ENCODE assay signal across 22 cellular contexts in genomic region chr15:80002267-80002666, GRCh38. TPM values are rescaled to one million over a fixed set of nuclear protein-coding genes. Genes with fewer than 3 reads are reported as not detected.
DNase-seq lines count a peak whose midpoint lies in the region; ATAC-seq, FAIRE-seq and TF ChIP-seq lines count a peak whose summit lies in the region.
"Had no signal": no experiment of that assay in that cellular context is flagged by ENCODE, and none has a peak within 500 bp of the region (broad histone marks: within the 10 kb centered on the region; RNA-seq: fewer than 3 reads in every experiment).

No MANE protein-coding gene starts in this region.

- H3K36me3 Mint-ChIP-seq in T-helper 17 cell (ENCODE audit: low read depth): no peaks in the 10 kb centered on the region
- H3K36me3 Mint-ChIP-seq: CD4-positive, CD25-positive, alpha-beta regulatory T cell; CD8-positive, alpha-beta memory T cell had no signal

- H2BK15ac ChIP-seq in H1 (ENCODE audit: low read length): no peak overlapping the region

- H2BK20ac ChIP-seq in H1 (ENCODE audit: low read length): no peak overlapping the region; the same call in 1 of the 2 replicates

- no peaks in the 10 kb centered on the region for H4K20me1 ChIP-seq in H1 (replicated peaks in 1 of 2; ENCODE audit: control insufficient read depth in 1 of 2, insufficient read depth in 2 of 2, low read length in 2 of 2)

- H3K18ac ChIP-seq in H1 (ENCODE audit: extremely low read depth, low read length): no peak overlapping the region

- H3K9me3 ChIP-seq in HEK293 (ENCODE audit: control insufficient read depth, insufficient read depth, low read depth, low read length) (no peaks in the 10 kb centered on the region; the same call in 1 of the 2 replicates), T-helper 17 cell (ENCODE audit: control insufficient read depth, low read length, poor library complexity, severe bottlenecking) (no peaks in the 10 kb centered on the region), H1 (ENCODE audit: insufficient read depth in 2 of 2, low read depth in 1 of 2, low read length in 1 of 2) (no peaks in the 10 kb centered on the region), aorta (ENCODE audit: control insufficient read depth, low read length) (no peaks in the 10 kb centered on the region)
- H3K9me3 ChIP-seq: BE2C, HAP-1 had no signal

- no peak overlapping the region for H2BK120ac ChIP-seq in H1 (replicated peaks; ENCODE audit: low read depth, low read length)

- H2BK5ac ChIP-seq in H1 (ENCODE audit: low read depth, low read length): peak overlapping the region; percentile 98; the same call in 1 of the 2 replicates

- POLR2A ChIA-PET in HEK293 (lab: Yijun Ruan, JAX) (no interaction called here), H1 (lab: Charles Lee; ENCODE audit: partially characterized antibody) (interaction anchor here (1.6 kb wide), 1 partner anchor 79 kb away, joined by 5 read pairs; no protein-coding TSS in a partner anchor)

- WGBS in H1 (ENCODE audit: extremely low coverage in 1 of 2, insufficient coverage in 1 of 2, insufficient read length in 1 of 2, insufficient replicate concordance in 2 of 2, low coverage in 1 of 2, low lambda C conversion rate in 2 of 2, missing lambda C conversion rate in 1 of 2), 2 experiments: 94% methylated on average over 3 of the region's 3 CpGs; no CpG with 5 or more reads in 1 of the 2 experiments
- 92 to 93% methylated on average over 3 of the region's 3 CpGs for WGBS in aorta, 2 donors

- no peaks in the 10 kb centered on the region for H3K79me1 ChIP-seq in H1 (ENCODE audit: low read depth, low read length)

- TF ChIP-seq RAD21 in H1 (IDR thresholded peaks at IDR 0.05 in 1 of 2, conservative IDR thresholded peaks at IDR 0.05 in 1 of 2; ENCODE audit: low read depth in 2 of 2, low read length in 2 of 2): no peak

- no peak overlapping the region for H3K23ac ChIP-seq in H1 (ENCODE audit: insufficient read length)

- H3K27ac ChIP-seq in HEK293 (ENCODE audit: extremely low read depth, low read depth, low read length) (no peak overlapping the region), H1 (ENCODE audit: low read depth, low read length) (no peak overlapping the region), aorta (ENCODE audit: low read depth in 1 of 2, low read length in 2 of 2) (no peak overlapping the region)

- H3K4ac ChIP-seq in H1 (replicated peaks; ENCODE audit: insufficient read length, low read depth, low read length): no peak overlapping the region

- H2AK5ac ChIP-seq in H1 (ENCODE audit: low read depth, low read length): no peak overlapping the region

- intact Hi-C loops in aorta (cut with DNase I): no loop called here

- H3K4me1 ChIP-seq in HEK293 (ENCODE audit: control insufficient read depth, insufficient read depth, low read length) (no peaks in the 10 kb centered on the region), H1 (replicated peaks in 1 of 4; ENCODE audit: control insufficient read depth in 3 of 4, insufficient read depth in 4 of 4, low read length in 3 of 4) (no peaks in the 10 kb centered on the region), aorta (ENCODE audit: control insufficient read depth in 1 of 2, insufficient read depth in 2 of 2, low read length in 2 of 2) (no peaks in the 10 kb centered on the region)
- H3K4me1 ChIP-seq: BE2C, HAP-1 had no signal

- DNase-seq in T-helper 17 cell: no peak
- DNase-seq in H1 (ENCODE audit: low read depth in 1 of 2, low spot score in 2 of 2): no peak
- no peak for DNase-seq in NCI-H2227 treated with DMSO at 0.1 percent for 48 hours (lab: John Stamatoyannopoulos, UW)
- no peak for DNase-seq in aorta
- no peak for DNase-seq in NCI-H2029 treated with DMSO at 0.1 percent for 48 hours (lab: John Stamatoyannopoulos, UW)
- DNase-seq: ACHN; BE2C; C1 segment of cervical spinal cord; CD4-positive, CD25-positive, alpha-beta regulatory T cell; CD8-positive, alpha-beta memory T cell; COR-L47; DMS 273 treated with DMSO at 0.1 percent for 48 hours; DMS53; DND-41; EL had no signal

- H3K23me2 ChIP-seq in H1 (ENCODE audit: low read depth, low read length): no peaks in the 10 kb centered on the region

- H3K27me3 ChIP-seq in H1 (replicated peaks in 1 of 4; ENCODE audit: control insufficient read depth in 3 of 4, extremely low read depth in 1 of 4, insufficient read depth in 3 of 4, low read length in 3 of 4) (no peaks in the 10 kb centered on the region), aorta (ENCODE audit: control insufficient read depth in 1 of 2, insufficient read depth in 2 of 2, low read length in 1 of 2) (no peaks in the 10 kb centered on the region)
- H3K27me3 ChIP-seq: BE2C had no signal

- no peaks in the 10 kb centered on the region for H3K79me2 ChIP-seq in H1 (ENCODE audit: control insufficient read depth in 1 of 2, insufficient read depth in 2 of 2, low read length in 2 of 2)

- no peak for TF ChIP-seq POLR2A in H1 (IDR thresholded peaks at IDR 0.05; ENCODE audit: control extremely low read depth in 1 of 2, low read depth in 2 of 2, low read length in 2 of 2)

- CTCF ChIA-PET in HEK293 (lab: Yijun Ruan, JAX) (interaction anchor here (1.2 to 1.9 kb wide), 2 partner anchors 9 to 148 kb away, joined by 3 to 7 read pairs; no protein-coding TSS in a partner anchor), H1 (lab: Charles Lee; ENCODE audit: partially characterized antibody) (interaction anchor here (0.6 to 1.3 kb wide), 5 partner anchors 10 to 684 kb away, joined by 3 to 6 read pairs (median 4); no protein-coding TSS in a partner anchor)

- ATAC-seq in T-helper 17 cell (no peak), aorta (ENCODE audit: low FRiP score) (no peak)
- ATAC-seq: GM12878 had no signal

- H3K27me3 Mint-ChIP-seq in T-helper 17 cell: no peaks in the 10 kb centered on the region
- H3K27me3 Mint-ChIP-seq: CD4-positive, CD25-positive, alpha-beta regulatory T cell had no signal

- TF ChIP-seq CTCF in HEK293 (tag by site-specific recombination; IDR thresholded peaks at IDR 0.05) (no peak), H1 (IDR thresholded peaks at IDR 0.05; ENCODE audit: control extremely low read depth in 1 of 3, insufficient read depth in 1 of 3, low read depth in 1 of 3, low read length in 3 of 3) (no peak)

- H3K27ac Mint-ChIP-seq in T-helper 17 cell: peak overlapping the region; percentile 11
- H3K27ac Mint-ChIP-seq: CD4-positive, CD25-positive, alpha-beta regulatory T cell had no signal

- peak overlapping the region; percentile 37 for H4K91ac ChIP-seq in H1 (replicated peaks; ENCODE audit: insufficient read length, low read length)

- no peak overlapping the region for H3K4me3 Mint-ChIP-seq in T-helper 17 cell
- H3K4me3 Mint-ChIP-seq: CD8-positive, alpha-beta memory T cell had no signal

- H3K9ac ChIP-seq in H1 (replicated peaks in 1 of 4; ENCODE audit: extremely low read depth in 1 of 4, low read depth in 3 of 4, low read length in 3 of 4): no peak overlapping the region

- H3K56ac ChIP-seq in H1 (replicated peaks; ENCODE audit: insufficient read length, low read depth, low read length): no peak overlapping the region

- H3K36me3 ChIP-seq in HEK293 (ENCODE audit: control insufficient read depth in 2 of 2, insufficient read depth in 1 of 2, low read length in 2 of 2): no peaks in the 10 kb centered on the region
- H3K36me3 ChIP-seq in H1 (ENCODE audit: control insufficient read depth in 2 of 4, insufficient read depth in 4 of 4, low read length in 3 of 4): no peaks in the 10 kb centered on the region
- no peaks in the 10 kb centered on the region for H3K36me3 ChIP-seq in aorta (ENCODE audit: control insufficient read depth in 1 of 2, insufficient read depth in 2 of 2, low read length in 1 of 2)
- H3K36me3 ChIP-seq: BE2C, HAP-1 had no signal

- H3K4me2 ChIP-seq in H1 (ENCODE audit: insufficient read depth in 1 of 2, low read depth in 2 of 2, low read length in 2 of 2): no peak overlapping the region

- H3K4me3 ChIP-seq in HEK293 (ENCODE audit: low read depth, low read length) (no peak overlapping the region), H1 (ENCODE audit: extremely low read depth in 1 of 4, insufficient read depth in 2 of 4, low read depth in 3 of 4, low read length in 4 of 4) (no peak overlapping the region), aorta (ENCODE audit: low read length in 2 of 2) (no peak overlapping the region)
- H3K4me3 ChIP-seq: GM12878, HAP-1 had no signal

- no peak for FAIRE-seq in H1 (lab: Jason Lieb, UNC)
- FAIRE-seq: GM12878 had no signal

- no peak overlapping the region for H3K14ac ChIP-seq in H1 (ENCODE audit: insufficient read length)

- H2BK12ac ChIP-seq in H1 (ENCODE audit: low read depth, low read length): no peak overlapping the region

- no peak overlapping the region for H2AFZ ChIP-seq in H1 (ENCODE audit: low read length)

- no peak for TF ChIP-seq EP300 in H1 (IDR thresholded peaks at IDR 0.05; ENCODE audit: borderline replicate concordance in 1 of 2, low read depth in 2 of 2, low read length in 2 of 2)

- peaks cover 3% of the 10 kb centered on the region for H3K4me1 Mint-ChIP-seq in T-helper 17 cell
- H3K4me1 Mint-ChIP-seq: CD4-positive, CD25-positive, alpha-beta regulatory T cell; CD8-positive, alpha-beta memory T cell had no signal

- no peak overlapping the region for H4K5ac ChIP-seq in H1 (ENCODE audit: insufficient read length, low read depth, low read length)

- no peak overlapping the region for H4K8ac ChIP-seq in H1 (ENCODE audit: extremely low read depth, insufficient read depth, low read length)

RNA-seq across cellular contexts. Expression of gene BCL2A1, which starts 31.3 kb away (rescaled TPM):
- total RNA-seq in T-helper 17 cell (10 to 100 TPM; 23.3 to 27.0 TPM), aorta (1 to 10 TPM; 5.1 to 7.8 TPM)
- not detected in 2 replicates for total RNA-seq in H1 (2021; fragmentation: NEBNext Ultra II Directional; extraction: Animal tissue kit (Norgen Biotek cat#: 25700))
- polyA plus RNA-seq in H1 (2011; rRNA removed) (not detected in 2 replicates), aorta (1 to 10 TPM in 1 of 2 donors, under 1 TPM in 1; 0.18 to 8.3 TPM)
- polyA plus RNA-seq in H1 (2011; cell fraction: cytosol; rRNA removed): not detected
- polyA plus RNA-seq in H1 (2011; cell fraction: nucleus; rRNA removed): not detected
- polyA plus RNA-seq in H1 (2012, experiment 1 of 2): not detected in 4 replicates
- not detected for polyA plus RNA-seq in H1 (2012, experiment 2 of 2)
- not detected for polyA plus RNA-seq in H1 (2013, experiment 1 of 2)
- polyA plus RNA-seq in H1 (2013, experiment 2 of 2): not detected
- not detected in 2 replicates for polyA minus RNA-seq in H1 (2011; rRNA and poly(A)+ RNA removed)
- not detected for polyA minus RNA-seq in H1 (2011; cell fraction: cytosol; rRNA and poly(A)+ RNA removed)
- not detected for polyA minus RNA-seq in H1 (2011; cell fraction: nucleus; rRNA and poly(A)+ RNA removed)
- total RNA-seq: A172, G401, H4, HT-29 had no signal

RNA-seq across cellular contexts. Expression of gene ZFAND6, which starts 57.2 kb away (rescaled TPM):
- total RNA-seq in T-helper 17 cell: 10 to 100 TPM; 85.5 to 91.6 TPM
- 122 and 136 TPM in 2 replicates for total RNA-seq in H1 (2021; fragmentation: NEBNext Ultra II Directional; extraction: Animal tissue kit (Norgen Biotek cat#: 25700))
- 158 and 237 TPM in 2 replicates for polyA plus RNA-seq in H1 (2011; rRNA removed)
- polyA plus RNA-seq in H1 (2011; cell fraction: cytosol; rRNA removed): 219 TPM
- polyA plus RNA-seq in H1 (2011; cell fraction: nucleus; rRNA removed): 92.7 TPM
- 105 to 113 TPM (median 109 TPM) in 4 replicates for polyA plus RNA-seq in H1 (2012, experiment 1 of 2)
- 22.2 TPM for polyA plus RNA-seq in H1 (2012, experiment 2 of 2)
- polyA plus RNA-seq in H1 (2013, experiment 1 of 2): 111 TPM
- polyA plus RNA-seq in H1 (2013, experiment 2 of 2): 123 TPM
- polyA minus RNA-seq in H1 (2011; rRNA and poly(A)+ RNA removed): 200 and 255 TPM in 2 replicates
- 132 TPM for polyA minus RNA-seq in H1 (2011; cell fraction: cytosol; rRNA and poly(A)+ RNA removed)
- polyA minus RNA-seq in H1 (2011; cell fraction: nucleus; rRNA and poly(A)+ RNA removed): 127 TPM
- 10 to 100 TPM; 61.2 to 73.7 TPM for total RNA-seq in aorta
- 10 to 100 TPM; 77.3 to 94.0 TPM for polyA plus RNA-seq in aorta
